1 cellular context compared by ENCODE assay signal in the genomic region with DNA sequence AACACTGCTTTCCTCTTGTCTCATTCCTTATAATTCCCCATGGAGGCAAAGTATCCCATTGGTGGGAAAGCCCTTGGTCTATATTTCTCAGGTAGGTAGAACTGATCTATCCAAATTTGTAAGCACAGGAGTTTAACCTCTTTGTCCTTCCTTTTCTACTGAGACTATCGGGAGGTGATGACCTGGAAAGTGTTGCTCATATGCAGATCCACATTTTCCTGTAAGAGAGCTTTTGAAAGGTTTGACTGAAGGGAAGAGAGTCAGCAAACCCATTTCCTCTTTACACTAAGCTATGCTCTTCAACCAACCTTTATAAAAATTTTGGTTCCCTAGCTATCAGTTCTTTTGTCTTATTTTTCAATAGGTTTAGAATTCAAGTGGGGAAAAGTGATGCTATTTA.
TF ChIP-seq lines count a peak whose summit lies in the region.

No MANE protein-coding gene starts in this region.

TF ChIP-seq in HCT116, 20 proteins besides CTCF, POLR2A, EP300 and RAD21 (continued from another document):
- TF ChIP-seq, protein P1, sequence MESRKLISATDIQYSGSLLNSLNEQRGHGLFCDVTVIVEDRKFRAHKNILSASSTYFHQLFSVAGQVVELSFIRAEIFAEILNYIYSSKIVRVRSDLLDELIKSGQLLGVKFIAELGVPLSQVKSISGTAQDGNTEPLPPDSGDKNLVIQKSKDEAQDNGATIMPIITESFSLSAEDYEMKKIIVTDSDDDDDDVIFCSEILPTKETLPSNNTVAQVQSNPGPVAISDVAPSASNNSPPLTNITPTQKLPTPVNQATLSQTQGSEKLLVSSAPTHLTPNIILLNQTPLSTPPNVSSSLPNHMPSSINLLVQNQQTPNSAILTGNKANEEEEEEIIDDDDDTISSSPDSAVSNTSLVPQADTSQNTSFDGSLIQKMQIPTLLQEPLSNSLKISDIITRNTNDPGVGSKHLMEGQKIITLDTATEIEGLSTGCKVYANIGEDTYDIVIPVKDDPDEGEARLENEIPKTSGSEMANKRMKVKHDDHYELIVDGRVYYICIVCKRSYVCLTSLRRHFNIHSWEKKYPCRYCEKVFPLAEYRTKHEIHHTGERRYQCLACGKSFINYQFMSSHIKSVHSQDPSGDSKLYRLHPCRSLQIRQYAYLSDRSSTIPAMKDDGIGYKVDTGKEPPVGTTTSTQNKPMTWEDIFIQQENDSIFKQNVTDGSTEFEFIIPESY (IDR thresholded peaks at IDR 0.05; ENCODE audit: extremely low read depth, insufficient replicate concordance, low read length), result no peak
- TF ChIP-seq CEBPB (IDR thresholded peaks at IDR 0.05; ENCODE audit: low read depth) (no peak), ELF1 (IDR thresholded peaks at IDR 0.05; ENCODE audit: borderline replicate concordance, low read depth) (no peak), ZNF274 (IDR thresholded peaks at IDR 0.05; ENCODE audit: low read depth, low read length) (no peak), POLR2AphosphoS5 (IDR thresholded peaks at IDR 0.05; ENCODE audit: low read depth, low read length) (no peak), FOSL1 (IDR thresholded peaks at IDR 0.05; ENCODE audit: low read depth) (no peak), SP1 (IDR thresholded peaks at IDR 0.05; ENCODE audit: low read depth) (no peak), CBX3 (IDR thresholded peaks at IDR 0.05; ENCODE audit: low read depth) (no peak)
- TF ChIP-seq, protein P2, sequence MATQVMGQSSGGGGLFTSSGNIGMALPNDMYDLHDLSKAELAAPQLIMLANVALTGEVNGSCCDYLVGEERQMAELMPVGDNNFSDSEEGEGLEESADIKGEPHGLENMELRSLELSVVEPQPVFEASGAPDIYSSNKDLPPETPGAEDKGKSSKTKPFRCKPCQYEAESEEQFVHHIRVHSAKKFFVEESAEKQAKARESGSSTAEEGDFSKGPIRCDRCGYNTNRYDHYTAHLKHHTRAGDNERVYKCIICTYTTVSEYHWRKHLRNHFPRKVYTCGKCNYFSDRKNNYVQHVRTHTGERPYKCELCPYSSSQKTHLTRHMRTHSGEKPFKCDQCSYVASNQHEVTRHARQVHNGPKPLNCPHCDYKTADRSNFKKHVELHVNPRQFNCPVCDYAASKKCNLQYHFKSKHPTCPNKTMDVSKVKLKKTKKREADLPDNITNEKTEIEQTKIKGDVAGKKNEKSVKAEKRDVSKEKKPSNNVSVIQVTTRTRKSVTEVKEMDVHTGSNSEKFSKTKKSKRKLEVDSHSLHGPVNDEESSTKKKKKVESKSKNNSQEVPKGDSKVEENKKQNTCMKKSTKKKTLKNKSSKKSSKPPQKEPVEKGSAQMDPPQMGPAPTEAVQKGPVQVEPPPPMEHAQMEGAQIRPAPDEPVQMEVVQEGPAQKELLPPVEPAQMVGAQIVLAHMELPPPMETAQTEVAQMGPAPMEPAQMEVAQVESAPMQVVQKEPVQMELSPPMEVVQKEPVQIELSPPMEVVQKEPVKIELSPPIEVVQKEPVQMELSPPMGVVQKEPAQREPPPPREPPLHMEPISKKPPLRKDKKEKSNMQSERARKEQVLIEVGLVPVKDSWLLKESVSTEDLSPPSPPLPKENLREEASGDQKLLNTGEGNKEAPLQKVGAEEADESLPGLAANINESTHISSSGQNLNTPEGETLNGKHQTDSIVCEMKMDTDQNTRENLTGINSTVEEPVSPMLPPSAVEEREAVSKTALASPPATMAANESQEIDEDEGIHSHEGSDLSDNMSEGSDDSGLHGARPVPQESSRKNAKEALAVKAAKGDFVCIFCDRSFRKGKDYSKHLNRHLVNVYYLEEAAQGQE (IDR thresholded peaks at IDR 0.05; ENCODE audit: low read depth), result no peak
